Comparison of ENCODE assay signal across 9 cellular contexts in the genomic region with DNA sequence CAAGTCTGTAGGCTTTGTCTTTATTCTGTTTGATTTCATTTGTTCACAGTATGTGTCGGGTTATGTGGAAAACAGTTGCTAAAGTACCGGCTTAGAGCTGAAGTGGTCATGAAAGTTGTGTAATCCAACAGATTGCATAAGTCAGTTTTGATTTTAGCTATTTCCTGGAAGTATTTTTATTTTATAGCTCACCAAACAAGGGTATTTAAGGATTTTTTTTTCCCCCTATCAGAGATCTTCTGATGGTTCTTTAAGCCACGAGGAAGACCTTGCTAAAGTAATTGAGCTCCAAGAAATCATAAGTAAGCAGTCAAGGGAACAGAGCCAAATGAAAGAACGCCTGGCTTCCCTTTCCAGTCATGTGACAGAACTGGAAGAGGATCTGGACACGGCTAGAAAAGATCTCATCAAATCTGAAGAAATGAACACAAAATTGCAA. TPM values are rescaled to one million over a fixed set of nuclear protein-coding genes. Genes with fewer than 3 reads are reported as not detected.
DNase-seq lines count a peak whose midpoint lies in the region; ATAC-seq and TF ChIP-seq lines count a peak whose summit lies in the region.
"Had no signal": no experiment of that assay in that cellular context is flagged by ENCODE, and none has a peak within 500 bp of the region (broad histone marks: within the 10 kb centered on the region; RNA-seq: fewer than 3 reads in every experiment).

No MANE protein-coding gene starts in this region.

- H3K9me2 ChIP-seq in GM23248 (ENCODE audit: insufficient read depth) = no peaks in the 10 kb centered on the region

- peaks cover 23% of the 10 kb centered on the region for H3K36me3 Mint-ChIP-seq in chondrocyte (ENCODE audit: low read depth)
- peaks cover 54% of the 10 kb centered on the region for H3K36me3 Mint-ChIP-seq in nephron progenitor cell (ENCODE audit: low read depth)
- H3K36me3 Mint-ChIP-seq in activated CD4-positive, alpha-beta T cell treated with anti-CD3 and anti-CD28 coated beads, Interleukin-2, amount 10 ng/mL, durations not matched to agents 24 days and 14 days (ENCODE audit: low read depth) = peaks cover 50% of the 10 kb centered on the region

- TF ChIP-seq CTCF in chondrocyte (IDR thresholded peaks at IDR 0.05) (no peak), lower leg skin (IDR thresholded peaks at IDR 0.05) (no peak), nephron progenitor cell (IDR thresholded peaks at IDR 0.05) (no peak), WERI-Rb-1 (IDR thresholded peaks at IDR 0.05; ENCODE audit: low read depth, low read length) (no peak)

- DNase-seq in GM23248 (peak; percentile 83), chondrocyte (ENCODE audit: low spot score) (no peak), lower leg skin (ENCODE audit: low spot score in 2 of 2) (peak; percentile 64 to 85), nephron progenitor cell (no peak), WERI-Rb-1 (no peak)
- no peak for DNase-seq in activated CD4-positive, alpha-beta T cell treated with anti-CD3 and anti-CD28 coated beads, Interleukin-2, amount 10 ng/mL, durations not matched to agents 24 days and 14 days
- DNase-seq: activated CD4-positive, alpha-beta T cell treated with anti-CD3 and anti-CD28 coated beads, Interleukin-2, amount 10 ng/mL, durations not matched to agents 7 days and 5 days had no signal

- peak overlapping the region; percentile 84 for H3K27ac ChIP-seq in GM23248
- peak overlapping the region; percentile 90 for H3K27ac ChIP-seq in subcutaneous abdominal adipose tissue (ENCODE audit: low read depth, low read length)
- H3K27ac ChIP-seq in WERI-Rb-1 = no peak overlapping the region

- peaks cover 23% of the 10 kb centered on the region for H3F3A ChIP-seq in GM23248 (ENCODE audit: insufficient read depth)

- no peak for TF ChIP-seq POLR2A in lower leg skin (IDR thresholded peaks at IDR 0.05)

- peak overlapping the region; percentile 54 for H3K9ac ChIP-seq in GM23248
- peak overlapping the region in 3 of 5 donors; percentile 32 to 57 (median 56) for H3K9ac ChIP-seq in subcutaneous abdominal adipose tissue (ENCODE audit: low read length in 5 of 5)

- H3K27ac Mint-ChIP-seq in chondrocyte (ENCODE audit: unreplicated experiment) = peak overlapping the region; percentile 34
- no peak overlapping the region for H3K27ac Mint-ChIP-seq in nephron progenitor cell
- no peak overlapping the region for H3K27ac Mint-ChIP-seq in activated CD4-positive, alpha-beta T cell treated with anti-CD3 and anti-CD28 coated beads, Interleukin-2, amount 10 ng/mL, durations not matched to agents 24 days and 14 days
- H3K27ac Mint-ChIP-seq: activated CD4-positive, alpha-beta T cell treated with anti-CD3 and anti-CD28 coated beads, Interleukin-2, amount 10 ng/mL, durations not matched to agents 7 days and 5 days had no signal

- no peaks in the 10 kb centered on the region for H3K9me3 Mint-ChIP-seq in chondrocyte (ENCODE audit: low read depth)
- H3K9me3 Mint-ChIP-seq in nephron progenitor cell = peaks cover 3% of the 10 kb centered on the region
- no peaks in the 10 kb centered on the region for H3K9me3 Mint-ChIP-seq in activated CD4-positive, alpha-beta T cell treated with anti-CD3 and anti-CD28 coated beads, Interleukin-2, amount 10 ng/mL, durations not matched to agents 24 days and 14 days
- H3K9me3 Mint-ChIP-seq: activated CD4-positive, alpha-beta T cell treated with anti-CD3 and anti-CD28 coated beads, Interleukin-2, amount 10 ng/mL, durations not matched to agents 7 days and 5 days had no signal

- H3K4me1 ChIP-seq in GM23248 (ENCODE audit: insufficient read depth) (peaks cover 33% of the 10 kb centered on the region), subcutaneous abdominal adipose tissue (ENCODE audit: control insufficient read depth in 5 of 5, insufficient read depth in 5 of 5, low read length in 5 of 5) (peaks cover 5 to 33% (median 18%) of the 10 kb centered on the region in 5 donors)

- peak overlapping the region; percentile 44 for H3K4me3 ChIP-seq in GM23248
- H3K4me3 ChIP-seq in lower leg skin (ENCODE audit: low read depth, poor library complexity, severe bottlenecking) = no peak overlapping the region
- H3K4me3 ChIP-seq in subcutaneous abdominal adipose tissue (ENCODE audit: low read depth in 1 of 5, low read length in 5 of 5) = peak overlapping the region in 1 of 5 donors; percentile 4
- no peak overlapping the region for H3K4me3 ChIP-seq in WERI-Rb-1 (ENCODE audit: low read depth, low read length)

- H3K27me3 ChIP-seq in GM23248 (replicated peaks; ENCODE audit: insufficient read depth) (no peaks in the 10 kb centered on the region), subcutaneous abdominal adipose tissue (ENCODE audit: control insufficient read depth in 5 of 5, insufficient read depth in 4 of 5, low read length in 5 of 5) (no peaks in the 10 kb centered on the region), WERI-Rb-1 (ENCODE audit: insufficient read depth, low read depth, severe bottlenecking) (no peaks in the 10 kb centered on the region)

- peak overlapping the region; percentile 71 for H3K4me2 ChIP-seq in GM23248 (ENCODE audit: unreplicated experiment)

- no peaks in the 10 kb centered on the region for H3K9me3 ChIP-seq in GM23248 (ENCODE audit: low read depth)
- H3K9me3 ChIP-seq in subcutaneous abdominal adipose tissue (ENCODE audit: control insufficient read depth in 5 of 5, low read length in 5 of 5) = no peaks in the 10 kb centered on the region
- no peaks in the 10 kb centered on the region for H3K9me3 ChIP-seq in WERI-Rb-1 (ENCODE audit: severe bottlenecking)

- H3K36me3 ChIP-seq in GM23248 (ENCODE audit: low read depth) (peaks cover 26% of the 10 kb centered on the region), subcutaneous abdominal adipose tissue (ENCODE audit: control insufficient read depth in 5 of 5, insufficient read depth in 5 of 5, low read length in 5 of 5) (peaks cover 9 to 59% (median 36%) of the 10 kb centered on the region in 5 donors), WERI-Rb-1 (peaks cover 87% of the 10 kb centered on the region)

- no peak overlapping the region for H3K4me3 Mint-ChIP-seq in chondrocyte (ENCODE audit: unreplicated experiment)
- no peak overlapping the region for H3K4me3 Mint-ChIP-seq in nephron progenitor cell
- no peak overlapping the region for H3K4me3 Mint-ChIP-seq in activated CD4-positive, alpha-beta T cell treated with anti-CD3 and anti-CD28 coated beads, Interleukin-2, amount 10 ng/mL, durations not matched to agents 24 days and 14 days
- H3K4me3 Mint-ChIP-seq: activated CD4-positive, alpha-beta T cell treated with anti-CD3 and anti-CD28 coated beads, Interleukin-2, amount 10 ng/mL, durations not matched to agents 7 days and 5 days had no signal

- peaks cover 23% of the 10 kb centered on the region; the same call in 1 of the 2 replicates for H3K79me2 ChIP-seq in GM23248 (ENCODE audit: insufficient read depth)

- 8 to 19% methylated on average over 5 of the region's 5 CpGs for WGBS in GM23248 (ENCODE audit: low coverage in 1 of 2, low lambda C conversion rate in 2 of 2, missing lambda C conversion rate in 2 of 2), 2 experiments
- WGBS in lower leg skin, 2 donors = 42 to 49% methylated on average over 5 of the region's 5 CpGs

- peaks cover 37% of the 10 kb centered on the region for H3K4me1 Mint-ChIP-seq in chondrocyte (ENCODE audit: low read depth)
- peaks cover 24% of the 10 kb centered on the region for H3K4me1 Mint-ChIP-seq in nephron progenitor cell
- H3K4me1 Mint-ChIP-seq in activated CD4-positive, alpha-beta T cell treated with anti-CD3 and anti-CD28 coated beads, Interleukin-2, amount 10 ng/mL, durations not matched to agents 24 days and 14 days = peaks cover 7% of the 10 kb centered on the region
- H3K4me1 Mint-ChIP-seq: activated CD4-positive, alpha-beta T cell treated with anti-CD3 and anti-CD28 coated beads, Interleukin-2, amount 10 ng/mL, durations not matched to agents 7 days and 5 days had no signal

- H3K27me3 Mint-ChIP-seq in chondrocyte (ENCODE audit: low read depth) = no peaks in the 10 kb centered on the region
- no peaks in the 10 kb centered on the region for H3K27me3 Mint-ChIP-seq in nephron progenitor cell (ENCODE audit: low read depth, poor library complexity)
- no peaks in the 10 kb centered on the region for H3K27me3 Mint-ChIP-seq in activated CD4-positive, alpha-beta T cell treated with anti-CD3 and anti-CD28 coated beads, Interleukin-2, amount 10 ng/mL, durations not matched to agents 24 days and 14 days
- H3K27me3 Mint-ChIP-seq: activated CD4-positive, alpha-beta T cell treated with anti-CD3 and anti-CD28 coated beads, Interleukin-2, amount 10 ng/mL, durations not matched to agents 7 days and 5 days had no signal

- ATAC-seq in GM18861 (IDR thresholded peaks at IDR 0.05; ENCODE audit: unreplicated experiment) = no peak

- H2AFZ ChIP-seq in GM23248 = peak overlapping the region; percentile 70

- in situ Hi-C loops in GM23248 (cut with MboI) = no loop called here

- intact Hi-C loops in lower leg skin (cut with DNase I; ENCODE audit: low total_unique reads) = no loop called here
- intact Hi-C loops in activated CD4-positive, alpha-beta T cell treated with anti-CD3 and anti-CD28 coated beads, Interleukin-2, amount 10 ng/mL, durations not matched to agents 24 days and 14 days (cut with micrococcal nuclease) = no loop called here

- H4K20me1 ChIP-seq in GM23248 (ENCODE audit: insufficient read depth) = no peaks in the 10 kb centered on the region

RNA-seq across cellular contexts. Expression of a gene that starts 55.9 kb away (rescaled TPM):
- total RNA-seq in GM23248 (2014; rRNA removed; shearing (Covaris generic)) = 30.2 and 36.9 TPM in 2 replicates
- polyA plus RNA-seq in GM23248 (2016; fragmentation: Nextera tagmentation; extraction: Ambion mirVana) = 19.9 and 22.8 TPM in 2 replicates
- 60.2 to 63.5 TPM (median 62.6 TPM) in 3 replicates for total RNA-seq in chondrocyte
- 10 to 100 TPM; 31.9 to 61.7 (median 48.5) TPM for total RNA-seq in lower leg skin
- total RNA-seq in activated CD4-positive, alpha-beta T cell treated with anti-CD3 and anti-CD28 coated beads, Interleukin-2, amount 10 ng/mL, durations not matched to agents 24 days and 14 days = 45.0 and 54.2 TPM in 2 replicates

Comparison
In these comparisons a context has a peak if more than half of its experiments do, and no peak if none do; other contexts are left out.
1. DNase-seq: peak in GM23248 (single experiment) and lower leg skin (2 of 2); none in chondrocyte (single experiment), nephron progenitor cell (single experiment), activated CD4-positive, alpha-beta T cell treated with anti-CD3 and anti-CD28 coated beads, Interleukin-2, amount 10 ng/mL, durations not matched to agents 24 days and 14 days (single experiment) and WERI-Rb-1 (single experiment).